ENCODE assay signal across 8 cellular contexts in genomic region chr12:6914246-6914947, GRCh38. TPM values are rescaled to one million over a fixed set of nuclear protein-coding genes. Genes with fewer than 3 reads are reported as not detected.
DNase-seq lines count a peak whose midpoint lies in the region; ATAC-seq and TF ChIP-seq lines count a peak whose summit lies in the region.

Gene ENO2, plus strand, starts transcription at chr12:6914580. Its CDS starts 1,253 bp downstream, at chr12:6915833.

- ATAC-seq in HCT116 = peak; percentile 91
- peak; percentile 76 for ATAC-seq in left colon
- ATAC-seq in HG02938 (IDR thresholded peaks at IDR 0.05; ENCODE audit: unreplicated experiment) = no peak

- DNase-seq in HCT116 (ENCODE audit: low read depth, low spot score) = no peak
- peak; percentile 49 to 69 for DNase-seq in NCI-H1930 (lab: John Stamatoyannopoulos, UW)
- DNase-seq in activated CD4-positive, alpha-beta T cell treated with anti-CD3 and anti-CD28 coated beads for 48 hours = peak; percentile 86
- peak; percentile 55 for DNase-seq in choroid plexus epithelial cell (ENCODE audit: low read depth)
- DNase-seq in left colon = peak; percentile 80
- DNase-seq in stimulated activated CD4-positive, alpha-beta T cell treated with anti-CD3 and anti-CD28 coated beads, Interleukin-1b, Interleukin-23, amount 100 ng/mL, for 48 hours = peak; percentile 82

- H3K36me3 ChIP-seq in ES-I3 (ENCODE audit: insufficient read depth, low read length) (peaks cover 10% of the 10 kb centered on the region), HCT116 (ENCODE audit: control insufficient read depth in 1 of 2, insufficient read depth in 2 of 2, low read length in 2 of 2) (peaks cover 8 to 11% of the 10 kb centered on the region in 2 experiments)

- no peaks in the 10 kb centered on the region for H3K9me2 ChIP-seq in HCT116 (ENCODE audit: insufficient read depth)

- no peaks in the 10 kb centered on the region for H4K20me1 ChIP-seq in HCT116 (ENCODE audit: insufficient read depth)

- peak within 1 kb of the TSS; percentile 96 for H3K9ac ChIP-seq in ES-I3 (ENCODE audit: low read depth, low read length)
- H3K9ac ChIP-seq in HCT116 (ENCODE audit: low read length) = peak within 1 kb of the TSS; percentile 68

- CTCF ChIA-PET in HCT116 (lab: Charles Lee) = interaction anchor here (1.0 to 1.4 kb wide), 3 partner anchors 11 to 45 kb away, joined by 3 to 4 read pairs (median 3); no protein-coding TSS in a partner anchor

- no peaks in the 10 kb centered on the region for H3K27me3 ChIP-seq in HCT116 (ENCODE audit: insufficient read depth, low read length)

- peak within 1 kb of the TSS; percentile 53 for H3K27ac ChIP-seq in HCT116 (ENCODE audit: low read depth, low read length)

- H3K9me3 ChIP-seq in ES-I3 (ENCODE audit: control insufficient read depth, insufficient read depth, low read length) (no peaks in the 10 kb centered on the region), HCT116 (ENCODE audit: control insufficient read depth in 1 of 2, insufficient read depth in 1 of 2, low read depth in 1 of 2, low read length in 2 of 2) (no peaks in the 10 kb centered on the region)

- peak within 1 kb of the TSS; percentile 54 for H2AFZ ChIP-seq in HCT116 (ENCODE audit: low read depth, low read length, poor library complexity, severe bottlenecking)

- RAD21 ChIA-PET in HCT116 (lab: Charles Lee; ENCODE audit: low non-redundant PET in 1 of 2, low total read pairs in 2 of 2, uncharacterized antibody in 2 of 2, unreplicated experiment in 2 of 2) = no interaction called here

- H3K79me2 ChIP-seq in HCT116 (ENCODE audit: insufficient read depth, low read length) = peaks cover 13% of the 10 kb centered on the region; the same call in 1 of the 2 replicates

- H3K4me3 ChIP-seq in HCT116 (replicated peaks in 1 of 2; ENCODE audit: low read depth in 1 of 2, low read length in 2 of 2) (peak within 1 kb of the TSS; percentile 79 to 81), choroid plexus epithelial cell (ENCODE audit: low read depth, low read length) (peak within 1 kb of the TSS; percentile 69)

- TF ChIP-seq CTCF in HCT116 (IDR thresholded peaks at IDR 0.05 in 2 of 3, conservative IDR thresholded peaks at IDR 0.05 in 1 of 3; ENCODE audit: borderline replicate concordance in 1 of 3, insufficient read depth in 1 of 3, low read depth in 2 of 3, low read length in 2 of 3) = no peak
- no peak for TF ChIP-seq CTCF in choroid plexus epithelial cell (conservative IDR thresholded peaks at IDR 0.05; ENCODE audit: low read depth, low read length)

- no TSS peak for BruUV-seq in HCT116 (replicated peaks; lab: Mats Ljungman, UMichigan)

- TF ChIP-seq RAD21 in HCT116 (IDR thresholded peaks at IDR 0.05; ENCODE audit: low read depth) = no peak

- POLR2A ChIA-PET in HCT116 (lab: Charles Lee) = interaction anchor here (0.6 to 1.3 kb wide), 2 partner anchors 20 to 29 kb away, joined by 3 to 7 read pairs; partner anchors contain the start of genes C12orf57 and RNU7-1

- intact Hi-C loops in HCT116 (cut with micrococcal nuclease) = no loop called here
- intact Hi-C loops in left colon (cut with DNase I, micrococcal nuclease) = no loop called here

- peaks cover 35% of the 10 kb centered on the region for H3K4me1 ChIP-seq in ES-I3 (ENCODE audit: insufficient read depth, low read length)
- peaks cover 15 to 27% of the 10 kb centered on the region in 2 experiments for H3K4me1 ChIP-seq in HCT116 (ENCODE audit: control insufficient read depth in 1 of 2, insufficient read depth in 2 of 2, low read length in 2 of 2)

- H3K4me2 ChIP-seq in HCT116 (ENCODE audit: low read length) = peak within 1 kb of the TSS; percentile 92

- no peak for TF ChIP-seq POLR2A in HCT116 (IDR thresholded peaks at IDR 0.05; ENCODE audit: borderline replicate concordance, extremely low read depth, insufficient read depth, insufficient read length)

TF ChIP-seq in HCT116, 20 proteins besides CTCF, POLR2A, EP300 and RAD21:
- TF ChIP-seq EZH2phosphoT487 (IDR thresholded peaks at IDR 0.05; ENCODE audit: borderline replicate concordance) (no peak), TCF7L2 (IDR thresholded peaks at IDR 0.05; ENCODE audit: borderline replicate concordance, extremely low read depth, insufficient read depth, insufficient read length) (no peak), ELF1 (IDR thresholded peaks at IDR 0.05; ENCODE audit: borderline replicate concordance, low read depth) (no peak), SRF (IDR thresholded peaks at IDR 0.05; ENCODE audit: low read depth) (no peak), YY1 (IDR thresholded peaks at IDR 0.05; ENCODE audit: extremely low read depth, insufficient replicate concordance, low read depth, low read length) (no peak), JUND (IDR thresholded peaks at IDR 0.05) (peak; percentile 35; the same call in 1 of the 2 replicates), EGR1 (IDR thresholded peaks at IDR 0.05; ENCODE audit: low read depth) (no peak; the same call in 1 of the 2 replicates), SP1 (IDR thresholded peaks at IDR 0.05; ENCODE audit: low read depth) (no peak; the same call in 1 of the 2 replicates), ZFX (IDR thresholded peaks at IDR 0.05) (peak; percentile 55; the same call in 1 of the 2 replicates), FOSL1 (IDR thresholded peaks at IDR 0.05; ENCODE audit: low read depth) (no peak; the same call in 1 of the 2 replicates), ZNF274 (IDR thresholded peaks at IDR 0.05; ENCODE audit: low read depth, low read length) (no peak), EZH2 (IDR thresholded peaks at IDR 0.05) (no peak), MAX (IDR thresholded peaks at IDR 0.05) (peak; percentile 62), POLR2AphosphoS5 (IDR thresholded peaks at IDR 0.05; ENCODE audit: low read depth, low read length) (peak; percentile 50), CBX3 (IDR thresholded peaks at IDR 0.05; ENCODE audit: low read depth) (no peak), REST (IDR thresholded peaks at IDR 0.05; ENCODE audit: low read depth) (no peak), CEBPB (IDR thresholded peaks at IDR 0.05; ENCODE audit: low read depth) (no peak), SIN3A (IDR thresholded peaks at IDR 0.05; ENCODE audit: low read depth) (peak; percentile 62)
- TF ChIP-seq, protein P1, sequence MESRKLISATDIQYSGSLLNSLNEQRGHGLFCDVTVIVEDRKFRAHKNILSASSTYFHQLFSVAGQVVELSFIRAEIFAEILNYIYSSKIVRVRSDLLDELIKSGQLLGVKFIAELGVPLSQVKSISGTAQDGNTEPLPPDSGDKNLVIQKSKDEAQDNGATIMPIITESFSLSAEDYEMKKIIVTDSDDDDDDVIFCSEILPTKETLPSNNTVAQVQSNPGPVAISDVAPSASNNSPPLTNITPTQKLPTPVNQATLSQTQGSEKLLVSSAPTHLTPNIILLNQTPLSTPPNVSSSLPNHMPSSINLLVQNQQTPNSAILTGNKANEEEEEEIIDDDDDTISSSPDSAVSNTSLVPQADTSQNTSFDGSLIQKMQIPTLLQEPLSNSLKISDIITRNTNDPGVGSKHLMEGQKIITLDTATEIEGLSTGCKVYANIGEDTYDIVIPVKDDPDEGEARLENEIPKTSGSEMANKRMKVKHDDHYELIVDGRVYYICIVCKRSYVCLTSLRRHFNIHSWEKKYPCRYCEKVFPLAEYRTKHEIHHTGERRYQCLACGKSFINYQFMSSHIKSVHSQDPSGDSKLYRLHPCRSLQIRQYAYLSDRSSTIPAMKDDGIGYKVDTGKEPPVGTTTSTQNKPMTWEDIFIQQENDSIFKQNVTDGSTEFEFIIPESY (IDR thresholded peaks at IDR 0.05; ENCODE audit: extremely low read depth, insufficient replicate concordance, low read length) = no peak
- TF ChIP-seq, protein P2, sequence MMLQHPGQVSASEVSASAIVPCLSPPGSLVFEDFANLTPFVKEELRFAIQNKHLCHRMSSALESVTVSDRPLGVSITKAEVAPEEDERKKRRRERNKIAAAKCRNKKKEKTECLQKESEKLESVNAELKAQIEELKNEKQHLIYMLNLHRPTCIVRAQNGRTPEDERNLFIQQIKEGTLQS (IDR thresholded peaks at IDR 0.05) = no peak

RNA-seq across cellular contexts. Expression of gene ENO2, which starts in this region (rescaled TPM):
- total RNA-seq in HCT116 (2021; ENCODE audit: unreplicated experiment) (117 TPM), left colon (10 to 100 TPM in 1 of 2 donors, 1 to 10 TPM in 1; 3.1 to 10.9 TPM)
- polyA plus RNA-seq in HCT116 (2012) = 312 and 352 TPM in 2 replicates
